ENCODE assay signal across 1 cellular context in genomic region chr5:172640822-172641358, GRCh38.
TF ChIP-seq lines count a peak whose summit lies in the region.

TSS of gene NEURL1B (plus strand) at chr5:172641263. CDS start at chr5:172641407, 144 bp downstream.

TF ChIP-seq in HepG2, 621 proteins besides CTCF, POLR2A, EP300 and RAD21 (continued from another document and continues in another):
- TF ChIP-seq GZF1 (CRISPR knock-in tag; IDR thresholded peaks at IDR 0.05) (no peak), ZSCAN29 (CRISPR knock-in tag; conservative IDR thresholded peaks at IDR 0.05) (no peak), PATZ1 (CRISPR knock-in tag; IDR thresholded peaks at IDR 0.05) (no peak), ZFP91 (CRISPR knock-in tag; IDR thresholded peaks at IDR 0.05; ENCODE audit: borderline replicate concordance) (0 out of 2 replicates have a peak, but pooled peaks have one; percentile 9), TAF1 (CRISPR knock-in tag; IDR thresholded peaks at IDR 0.05) (no peak), NFRKB (IDR thresholded peaks at IDR 0.05) (no peak), TBL1XR1 (IDR thresholded peaks at IDR 0.05; ENCODE audit: borderline replicate concordance, low read length, partially characterized antibody) (no peak), ZC3H4 (CRISPR knock-in tag; IDR thresholded peaks at IDR 0.05; ENCODE audit: borderline replicate concordance) (no peak), ZNF513 (CRISPR knock-in tag; conservative IDR thresholded peaks at IDR 0.05) (no peak), FOXM1 (CRISPR knock-in tag; IDR thresholded peaks at IDR 0.05) (peak; percentile 91; the same call in 1 of the 2 replicates), ZNF280B (CRISPR knock-in tag; IDR thresholded peaks at IDR 0.05; ENCODE audit: borderline replicate concordance) (no peak), BCL3 (CRISPR knock-in tag; IDR thresholded peaks at IDR 0.05) (no peak), MAFF (IDR thresholded peaks at IDR 0.05; ENCODE audit: low read depth, low read length) (no peak), HNRNPL (IDR thresholded peaks at IDR 0.05; ENCODE audit: low read depth, low read length) (0 out of 2 replicates have a peak, but pooled peaks have one; percentile 5), ZNF780A (CRISPR knock-in tag; IDR thresholded peaks at IDR 0.05) (no peak), RNF219 (CRISPR knock-in tag; IDR thresholded peaks at IDR 0.05) (no peak), NR2C2 (CRISPR knock-in tag; IDR thresholded peaks at IDR 0.05; ENCODE audit: borderline replicate concordance) (no peak), ZNF552 (CRISPR knock-in tag; IDR thresholded peaks at IDR 0.05; ENCODE audit: borderline replicate concordance) (no peak), ZBTB44 (CRISPR knock-in tag; IDR thresholded peaks at IDR 0.05) (no peak), TFDP1 (CRISPR knock-in tag; IDR thresholded peaks at IDR 0.05; ENCODE audit: borderline replicate concordance) (peak; percentile 81; the same call in 1 of the 2 replicates), ZFX (CRISPR knock-in tag; IDR thresholded peaks at IDR 0.05; ENCODE audit: low read depth) (0 out of 2 replicates have a peak, but pooled peaks have one; percentile 25), YEATS2 (CRISPR knock-in tag; IDR thresholded peaks at IDR 0.05; ENCODE audit: borderline replicate concordance) (no peak), STAT6 (CRISPR knock-in tag; IDR thresholded peaks at IDR 0.05; ENCODE audit: borderline replicate concordance) (no peak), ZNF3 (CRISPR knock-in tag; IDR thresholded peaks at IDR 0.05) (no peak), ZNF10 (CRISPR knock-in tag; IDR thresholded peaks at IDR 0.05; ENCODE audit: borderline replicate concordance, low read depth) (no peak), SAP130 (CRISPR knock-in tag; IDR thresholded peaks at IDR 0.05; ENCODE audit: low read depth) (0 out of 2 replicates have a peak, but pooled peaks have one; percentile 24), TFDP2 (CRISPR knock-in tag; IDR thresholded peaks at IDR 0.05) (peak; percentile 81), ELF3 (CRISPR knock-in tag; IDR thresholded peaks at IDR 0.05) (no peak), UBTF (CRISPR knock-in tag; IDR thresholded peaks at IDR 0.05) (no peak), ELF1 (CRISPR knock-in tag; IDR thresholded peaks at IDR 0.05) (no peak), ZNF788 (CRISPR knock-in tag; IDR thresholded peaks at IDR 0.05; ENCODE audit: borderline replicate concordance) (0 out of 2 replicates have a peak, but pooled peaks have one; percentile 23), FIP1L1 (IDR thresholded peaks at IDR 0.05; ENCODE audit: borderline replicate concordance, insufficient read depth, low read depth, low read length) (no peak), EEA1 (CRISPR knock-in tag; IDR thresholded peaks at IDR 0.05; ENCODE audit: borderline replicate concordance) (no peak), DNMT3B (CRISPR knock-in tag; conservative IDR thresholded peaks at IDR 0.05) (no peak), CHD2 (IDR thresholded peaks at IDR 0.05; ENCODE audit: low read depth, low read length) (no peak), E2F1 (CRISPR knock-in tag; IDR thresholded peaks at IDR 0.05) (0 out of 2 replicates have a peak, but pooled peaks have one; percentile 39), SIN3A (IDR thresholded peaks at IDR 0.05; ENCODE audit: borderline replicate concordance, low read depth, low read length) (no peak)
